1 cellular context compared by ENCODE assay signal in genomic region chr11:83102806-83103205, GRCh38.
TF ChIP-seq lines count a peak whose summit lies in the region.

No MANE protein-coding gene starts in this region.

TF ChIP-seq in HepG2, 621 proteins besides CTCF, POLR2A, EP300 and RAD21 (continued from another document):
- TF ChIP-seq SKI (IDR thresholded peaks at IDR 0.05; ENCODE audit: partially characterized antibody) (no peak), TRAFD1 (CRISPR knock-in tag; IDR thresholded peaks at IDR 0.05; ENCODE audit: borderline replicate concordance) (no peak), SNAI1 (CRISPR knock-in tag; IDR thresholded peaks at IDR 0.05; ENCODE audit: borderline replicate concordance) (no peak), TRIM24 (CRISPR knock-in tag; IDR thresholded peaks at IDR 0.05) (no peak), TIGD3 (CRISPR knock-in tag; IDR thresholded peaks at IDR 0.05; ENCODE audit: borderline replicate concordance) (no peak), ARID3A (IDR thresholded peaks at IDR 0.05; ENCODE audit: low read depth, low read length) (no peak)
